In the genomic region with DNA sequence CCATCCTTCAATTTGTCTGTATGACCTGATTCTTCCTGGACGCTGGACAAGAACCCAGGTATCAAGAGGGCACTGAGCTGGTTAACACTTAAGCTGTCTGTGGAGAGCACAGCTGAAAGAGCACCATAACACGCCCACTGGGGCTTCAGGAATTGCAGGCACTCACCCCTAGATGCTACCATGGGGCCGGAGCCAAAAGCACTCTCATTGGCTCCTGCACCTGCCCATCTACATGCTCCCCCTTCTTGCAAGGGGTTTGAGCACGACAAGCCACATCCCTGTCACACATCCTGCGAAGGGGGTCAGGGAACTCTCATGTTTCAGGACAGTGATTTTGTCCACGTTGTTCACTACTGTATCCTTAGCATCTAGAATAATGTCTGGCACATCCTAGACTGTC, we compare ENCODE assay signal across 26 cellular contexts. TPM values are rescaled to one million over a fixed set of nuclear protein-coding genes. Genes with fewer than 3 reads are reported as not detected.
DNase-seq lines count a peak whose midpoint lies in the region; ATAC-seq, FAIRE-seq and TF ChIP-seq lines count a peak whose summit lies in the region.
"Had no signal": no experiment of that assay in that cellular context is flagged by ENCODE, and none has a peak within 500 bp of the region (broad histone marks: within the 10 kb centered on the region; RNA-seq: fewer than 3 reads in every experiment).

No MANE protein-coding gene starts in this region.

- H3K36me3 ChIP-seq in HepG2 (replicated peaks in 1 of 2; ENCODE audit: control insufficient read depth in 1 of 2, insufficient read depth in 2 of 2, low read length in 2 of 2) = no peaks in the 10 kb centered on the region
- no peaks in the 10 kb centered on the region for H3K36me3 ChIP-seq in right lobe of liver
- H3K36me3 ChIP-seq in SJCRH30 = no peaks in the 10 kb centered on the region
- H3K36me3 ChIP-seq: cardiac muscle cell, gastroesophageal sphincter, HAP-1 had no signal

- POLR2A ChIA-PET in HepG2 (lab: Yijun Ruan, JAX) = no interaction called here

- TF ChIP-seq POLR2A in HepG2 (IDR thresholded peaks at IDR 0.05; ENCODE audit: insufficient read depth in 1 of 2, low read depth in 2 of 2, low read length in 2 of 2) (no peak), right lobe of liver (IDR thresholded peaks at IDR 0.05) (no peak)

- no peak overlapping the region for H2AFZ ChIP-seq in HepG2 (ENCODE audit: low read length)

- H3K27ac ChIP-seq in HepG2 (ENCODE audit: extremely low read length, insufficient read depth, low read length) (no peak overlapping the region), right lobe of liver (no peak overlapping the region), SJCRH30 (no peak overlapping the region)
- H3K27ac ChIP-seq: cardiac muscle cell, gastroesophageal sphincter, skin epidermis had no signal

- 0 out of 5 replicates have a peak, but pooled peaks cover 0 to 3% of the 10 kb centered on the region in 2 experiments for H3K27me3 ChIP-seq in HepG2 (ENCODE audit: control insufficient read depth in 1 of 2, insufficient read depth in 2 of 2, low read length in 2 of 2)
- H3K27me3 ChIP-seq in right lobe of liver = no peaks in the 10 kb centered on the region
- H3K27me3 ChIP-seq in SJCRH30 = no peaks in the 10 kb centered on the region
- H3K27me3 ChIP-seq: gastroesophageal sphincter had no signal

- H3K9me3 ChIP-seq in HepG2 (ENCODE audit: low read length) (no peaks in the 10 kb centered on the region), right lobe of liver (no peaks in the 10 kb centered on the region), SJCRH30 (replicated peaks) (no peaks in the 10 kb centered on the region; the same call in 1 of the 2 replicates)
- H3K9me3 ChIP-seq: gastroesophageal sphincter, HAP-1 had no signal

- H3K4me3 ChIP-seq in HepG2 (replicated peaks in 1 of 3; ENCODE audit: insufficient read depth in 1 of 3, low read depth in 2 of 3, low read length in 3 of 3) (no peak overlapping the region), right lobe of liver (no peak overlapping the region), SJCRH30 (no peak overlapping the region)
- H3K4me3 ChIP-seq: cardiac muscle cell, gastroesophageal sphincter, HAP-1, skin epidermis had no signal

- no peak for FAIRE-seq in HepG2 (lab: Jason Lieb, UNC)
- FAIRE-seq: RCC 7860 had no signal

- no peak for TF ChIP-seq RAD21 in HepG2 (CRISPR knock-in tag; IDR thresholded peaks at IDR 0.05)

- H3K4me2 ChIP-seq in HepG2 (ENCODE audit: low read depth, low read length) = no peak overlapping the region

- 0% methylated on average over 3 of the region's 6 CpGs for WGBS in HepG2 (ENCODE audit: low lambda C conversion rate)
- WGBS in right lobe of liver (ENCODE audit: insufficient coverage, low coverage, low lambda C conversion rate, missing lambda C conversion rate) = 35% methylated on average over 4 of the region's 6 CpGs

- no peak for DNase-seq in HepG2 (ENCODE audit: low spot score)
- DNase-seq in right lobe of liver = no peak
- DNase-seq in SJCRH30 = peak; percentile 5 to 11
- DNase-seq in iPS DF 4.7 (ENCODE audit: extremely low read depth, low spot score) = peak; percentile 68
- DNase-seq in left lobe of liver (ENCODE audit: low spot score) = no peak
- no peak for DNase-seq in NCI-H526 treated with DMSO at 0.1 percent for 48 hours (lab: John Stamatoyannopoulos, UW)
- DNase-seq in glomerular visceral epithelial cell (ENCODE audit: extremely low spot score) = no peak
- DNase-seq: activated CD4-positive, alpha-beta T cell treated with anti-CD3 and anti-CD28 coated beads for 48 hours; activated CD8-positive, alpha-beta memory T cell treated with anti-CD3 and anti-CD28 coated beads, Interleukin-2, amount 10 ng/mL, durations not matched to agents 7 days and 5 days; activated naive CD4-positive, alpha-beta T cell treated with anti-CD3 and anti-CD28 coated beads, Interleukin-2, amount 10 ng/mL, durations not matched to agents 7 days and 5 days; activated T-cell treated with anti-CD3 and anti-CD28 coated beads, Interleukin-2, amount 50 U/mL, for 72 hours; amygdala; cortex of kidney; left cardiac atrium; MM.1S; naive B cell; NCI-H1436; NCI-H510A; T-helper 17 cell; trophoblast cell had no signal

- H3K9ac ChIP-seq in HepG2 (ENCODE audit: insufficient read depth, low read depth, low read length) = no peak overlapping the region

- BruUV-seq in HepG2 (replicated peaks; lab: Mats Ljungman, UMichigan) = no TSS peak

- TF ChIP-seq CTCF in HepG2 (CRISPR knock-in tag; IDR thresholded peaks at IDR 0.05) = no peak
- no peak for TF ChIP-seq CTCF in right lobe of liver (IDR thresholded peaks at IDR 0.05)

- CTCF ChIA-PET in HepG2 (lab: Yijun Ruan, JAX; ENCODE audit: low intra/inter-chr PET ratio, low total read pairs) = no interaction called here

- H3K4me1 ChIP-seq in HepG2 (ENCODE audit: insufficient read depth, low read length) (no peaks in the 10 kb centered on the region), right lobe of liver (no peaks in the 10 kb centered on the region), SJCRH30 (no peaks in the 10 kb centered on the region)
- H3K4me1 ChIP-seq: gastroesophageal sphincter, HAP-1 had no signal

- in situ Hi-C loops in HepG2 (cut with HindIII; ENCODE audit: extremely low pct_ligation_motif_present, low pct_unique_long_range_greater_than_20kb) = no loop called here

- intact Hi-C loops in HepG2 (cut with micrococcal nuclease; ENCODE audit: unreplicated experiment) (no loop called here), right lobe of liver (cut with DNase I) (no loop called here)

- ATAC-seq in HepG2 = peak; percentile 50; the same call in 2 of the 3 replicates
- no peak for ATAC-seq in right lobe of liver
- ATAC-seq in left lobe of liver = no peak
- no peak for ATAC-seq in HG03196 (IDR thresholded peaks at IDR 0.05; ENCODE audit: unreplicated experiment)
- ATAC-seq: activated CD8-positive, alpha-beta memory T cell treated with anti-CD3 and anti-CD28 coated beads, Interleukin-2, amount 10 ng/mL, durations not matched to agents 7 days and 5 days; gastroesophageal sphincter; left cardiac atrium; T-helper 17 cell had no signal

- H3K79me2 ChIP-seq in HepG2 (ENCODE audit: insufficient read depth, low read length) = no peaks in the 10 kb centered on the region

- no peaks in the 10 kb centered on the region for H4K20me1 ChIP-seq in HepG2 (ENCODE audit: insufficient read depth, low read length)

- TF ChIP-seq EP300 in HepG2 (IDR thresholded peaks at IDR 0.05; ENCODE audit: low read depth in 2 of 2, low read length in 2 of 2) (no peak), HepG2 (CRISPR knock-in tag; IDR thresholded peaks at IDR 0.05; ENCODE audit: borderline replicate concordance) (no peak)

RNA-seq across cellular contexts. Expression of gene TBC1D15, which starts 35.1 kb away (rescaled TPM):
- total RNA-seq in HepG2 (2016; rRNA removed; fragmentation: Illumina TruSeq; extraction: Trizol) = 8.4 and 18.4 TPM in 2 replicates
- 1.0 and 2.1 TPM in 2 replicates for total RNA-seq in HepG2 (2016; cell fraction: cytosol; rRNA removed; fragmentation: Illumina TruSeq; extraction: Trizol; ENCODE audit: low read depth)
- 8.5 and 18.6 TPM in 2 replicates for total RNA-seq in HepG2 (2016; cell fraction: insoluble cytoplasmic fraction; rRNA removed; fragmentation: Illumina TruSeq; extraction: Trizol)
- total RNA-seq in HepG2 (2016; cell fraction: membrane; rRNA removed; fragmentation: Illumina TruSeq; extraction: Trizol) = 3.0 and 4.5 TPM in 2 replicates
- total RNA-seq in HepG2 (2016; cell fraction: nucleus; rRNA removed; fragmentation: Illumina TruSeq; extraction: Trizol) = 13.9 and 17.3 TPM in 2 replicates
- polyA plus RNA-seq in HepG2 (2011; rRNA removed) = 11.6 and 12.9 TPM in 2 replicates
- 3.7 and 6.6 TPM in 2 replicates for polyA plus RNA-seq in HepG2 (2011; cell fraction: cytosol; rRNA removed)
- 8.5 and 9.7 TPM in 2 replicates for polyA plus RNA-seq in HepG2 (2011; cell fraction: nucleus; rRNA removed)
- 16.6 and 17.5 TPM in 2 replicates for polyA plus RNA-seq in HepG2 (2012)
- polyA plus RNA-seq in HepG2 (2016; cell fraction: cytosol; fragmentation: Illumina TruSeq; extraction: Trizol; ENCODE audit: low read depth) = 0.83 and 1.4 TPM in 2 replicates
- polyA plus RNA-seq in HepG2 (2016; cell fraction: insoluble cytoplasmic fraction; fragmentation: Illumina TruSeq; extraction: Trizol; ENCODE audit: low read depth) = 24.7 and 27.2 TPM in 2 replicates
- polyA plus RNA-seq in HepG2 (2016; cell fraction: membrane; fragmentation: Illumina TruSeq; extraction: Trizol; ENCODE audit: low read depth) = 2.9 and 3.6 TPM in 2 replicates
- polyA plus RNA-seq in HepG2 (2016; cell fraction: nucleus; fragmentation: Illumina TruSeq; extraction: Trizol; ENCODE audit: insufficient read depth, low read depth) = 22.1 and 24.4 TPM in 2 replicates
- 5.9 and 22.5 TPM in 2 replicates for polyA minus RNA-seq in HepG2 (2011; rRNA and poly(A)+ RNA removed; ENCODE audit: low replicate concordance)
- polyA minus RNA-seq in HepG2 (2011; cell fraction: cytosol; rRNA and poly(A)+ RNA removed) = 7.8 and 11.3 TPM in 2 replicates
- 43.0 and 56.3 TPM in 2 replicates for polyA minus RNA-seq in HepG2 (2011; cell fraction: nucleus; rRNA and poly(A)+ RNA removed)
- total RNA-seq in right lobe of liver = 10 to 100 TPM; 15.6 to 36.5 (median 25.5) TPM
- 23.8 and 26.5 TPM in 2 replicates for total RNA-seq in SJCRH30 (2014; rRNA removed; shearing (Covaris generic))
- 15.8 TPM for total RNA-seq in left lobe of liver

RNA-seq across cellular contexts. Expression of gene RAB21, which starts 49.8 kb away (rescaled TPM):
- total RNA-seq in HepG2 (2016; rRNA removed; fragmentation: Illumina TruSeq; extraction: Trizol) (50.9 and 61.4 TPM in 2 replicates), right lobe of liver (10 to 100 TPM; 23.0 to 45.2 (median 31.3) TPM), left lobe of liver (29.2 TPM)
- 5.0 and 6.4 TPM in 2 replicates for total RNA-seq in HepG2 (2016; cell fraction: cytosol; rRNA removed; fragmentation: Illumina TruSeq; extraction: Trizol; ENCODE audit: low read depth)
- total RNA-seq in HepG2 (2016; cell fraction: insoluble cytoplasmic fraction; rRNA removed; fragmentation: Illumina TruSeq; extraction: Trizol) = 48.1 and 51.5 TPM in 2 replicates
- 24.0 and 24.1 TPM in 2 replicates for total RNA-seq in HepG2 (2016; cell fraction: membrane; rRNA removed; fragmentation: Illumina TruSeq; extraction: Trizol)
- total RNA-seq in HepG2 (2016; cell fraction: nucleus; rRNA removed; fragmentation: Illumina TruSeq; extraction: Trizol) = 27.0 and 31.0 TPM in 2 replicates
- polyA plus RNA-seq in HepG2 (2011; rRNA removed) = 4.4 and 7.1 TPM in 2 replicates
- polyA plus RNA-seq in HepG2 (2011; cell fraction: cytosol; rRNA removed) = 1.4 and 3.0 TPM in 2 replicates
- 1.9 and 2.6 TPM in 2 replicates for polyA plus RNA-seq in HepG2 (2011; cell fraction: nucleus; rRNA removed)
- polyA plus RNA-seq in HepG2 (2012) = 28.2 and 34.0 TPM in 2 replicates
- 2.3 and 3.9 TPM in 2 replicates for polyA plus RNA-seq in HepG2 (2016; cell fraction: cytosol; fragmentation: Illumina TruSeq; extraction: Trizol; ENCODE audit: low read depth)
- 45.7 and 53.5 TPM in 2 replicates for polyA plus RNA-seq in HepG2 (2016; cell fraction: insoluble cytoplasmic fraction; fragmentation: Illumina TruSeq; extraction: Trizol; ENCODE audit: low read depth)
- polyA plus RNA-seq in HepG2 (2016; cell fraction: membrane; fragmentation: Illumina TruSeq; extraction: Trizol; ENCODE audit: low read depth) = 10.3 and 12.3 TPM in 2 replicates
- 27.4 and 31.2 TPM in 2 replicates for polyA plus RNA-seq in HepG2 (2016; cell fraction: nucleus; fragmentation: Illumina TruSeq; extraction: Trizol; ENCODE audit: insufficient read depth, low read depth)
- 1.8 and 6.6 TPM in 2 replicates for polyA minus RNA-seq in HepG2 (2011; rRNA and poly(A)+ RNA removed; ENCODE audit: low replicate concordance)
- 7.7 and 16.0 TPM in 2 replicates for polyA minus RNA-seq in HepG2 (2011; cell fraction: cytosol; rRNA and poly(A)+ RNA removed)
- 9.7 and 15.2 TPM in 2 replicates for polyA minus RNA-seq in HepG2 (2011; cell fraction: nucleus; rRNA and poly(A)+ RNA removed)
- total RNA-seq in SJCRH30 (2014; rRNA removed; shearing (Covaris generic)) = 32.3 and 34.5 TPM in 2 replicates

Comparison
In these comparisons a context has a peak if more than half of its experiments do, and no peak if none do; other contexts are left out.
1. DNase-seq: peak in SJCRH30 (2 of 2) and iPS DF 4.7 (single experiment); none in HepG2 (single experiment), right lobe of liver (0 of 3), left lobe of liver (single experiment), NCI-H526 treated with DMSO at 0.1 percent for 48 hours (single experiment) and glomerular visceral epithelial cell (single experiment).